21 cellular contexts compared by ENCODE assay signal in the genomic region with DNA sequence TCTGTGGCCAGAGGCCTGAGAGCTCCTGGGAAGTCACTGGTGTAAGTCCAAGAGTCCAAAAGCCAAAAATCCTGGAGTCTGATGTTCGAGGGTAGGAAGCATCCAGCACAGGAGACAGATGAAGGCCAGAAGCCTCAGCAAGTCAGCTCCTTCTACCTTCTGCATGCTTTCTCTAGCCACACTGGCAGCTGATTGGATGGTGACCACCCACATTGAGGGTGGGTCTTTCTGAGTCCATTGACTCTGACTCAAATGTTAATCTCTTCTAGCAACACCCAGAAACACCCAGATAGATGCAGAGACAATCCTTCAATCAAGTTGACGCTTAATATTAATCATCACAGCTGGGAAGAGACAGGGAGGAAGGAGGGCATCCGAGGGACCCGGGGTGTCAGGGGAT.
"Had no signal": no experiment of that assay in that cellular context is flagged by ENCODE, and none has a peak within 500 bp of the region (broad histone marks: within the 10 kb centered on the region; RNA-seq: fewer than 3 reads in every experiment).

No MANE protein-coding gene starts in this region.

- H2AFZ ChIP-seq: PC-9 had no signal

- H3K4me3 ChIP-seq: PC-9, Peyer's patch, SJSA1, SK-N-MC had no signal

- H3K27me3 ChIP-seq: Peyer's patch, SJSA1 had no signal

- DNase-seq: KBM-7, MV-4-11, NCI-H1048, NCI-H1105, NCI-H1417, NCI-H1436 treated with DMSO at 0.1 percent for 48 hours, NCI-H1694, NCI-H187 treated with DMSO at 0.1 percent for 48 hours, NCI-H2029 treated with DMSO at 0.1 percent for 48 hours, NCI-H2171 treated with DMSO at 0.1 percent for 48 hours, NCI-H345, NCI-H446 treated with DMSO at 0.1 percent for 48 hours, NCI-H510A treated with DMSO at 0.1 percent for 48 hours, NCI-H526, OCI-M1, PC-9, Peyer's patch, Right ventricle myocardium superior, SIG-M5 had no signal

- H3K27ac ChIP-seq: PC-9, Peyer's patch, SJSA1, SK-N-MC had no signal

- H3K9me3 ChIP-seq: Peyer's patch, SJSA1 had no signal

- H3K4me1 ChIP-seq: Peyer's patch, SJSA1 had no signal

- H3K36me3 ChIP-seq: Peyer's patch, SJSA1 had no signal

- H3K4me2 ChIP-seq: PC-9 had no signal
